ENCODE assay signal across 19 cellular contexts in the genomic region with DNA sequence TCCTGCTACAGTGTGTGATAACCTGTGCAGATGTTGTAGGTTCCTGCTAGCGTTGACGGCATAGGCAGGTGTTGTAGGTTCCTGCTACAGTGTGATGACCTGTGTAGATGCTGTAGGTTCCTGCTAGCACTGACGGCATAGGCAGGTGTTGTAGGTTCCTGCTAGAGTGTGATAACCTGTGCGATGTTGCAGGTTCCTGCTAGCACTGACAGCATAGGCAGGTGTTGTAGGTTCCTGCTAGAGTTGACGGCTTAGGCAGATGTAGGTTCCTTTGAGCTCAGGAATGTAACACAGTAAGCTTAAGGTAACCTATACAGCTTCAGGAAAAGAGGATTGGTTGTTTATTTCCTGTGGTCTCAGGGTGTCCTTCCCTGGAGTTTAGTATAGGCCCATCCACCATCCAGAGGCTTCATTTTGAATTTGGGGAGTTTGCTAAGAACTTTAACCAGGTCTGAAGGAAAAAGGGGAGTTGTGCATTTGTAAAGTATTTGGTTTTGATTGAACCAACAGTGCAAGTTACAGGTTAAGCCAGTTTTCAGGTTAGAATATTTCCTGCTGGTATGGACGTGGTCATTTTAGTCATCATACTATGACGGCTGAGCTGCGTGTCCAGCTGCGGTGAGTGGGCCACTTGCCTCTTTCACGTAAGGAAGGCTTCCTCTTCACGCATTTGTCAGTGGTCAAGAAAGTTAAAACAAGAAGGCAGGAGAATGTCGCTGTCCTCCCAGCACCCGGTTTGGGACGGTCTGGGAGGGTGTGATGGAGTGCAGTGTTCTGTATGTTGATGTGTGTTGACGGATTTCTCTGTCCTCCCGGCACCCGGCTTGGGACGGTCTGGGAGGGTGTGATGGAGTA. TPM values are rescaled to one million over a fixed set of nuclear protein-coding genes. Genes with fewer than 3 reads are reported as not detected.
DNase-seq lines count a peak whose midpoint lies in the region; ATAC-seq and TF ChIP-seq lines count a peak whose summit lies in the region.
"Had no signal": no experiment of that assay in that cellular context is flagged by ENCODE, and none has a peak within 500 bp of the region (broad histone marks: within the 10 kb centered on the region; RNA-seq: fewer than 3 reads in every experiment).

No MANE protein-coding gene starts in this region.

- H2AK9ac ChIP-seq in IMR-90 (replicated peaks; ENCODE audit: low read depth, low read length, poor library complexity) = no peak overlapping the region

- H2BK120ac ChIP-seq in IMR-90 (ENCODE audit: low read depth, low read length) = peak overlapping the region; percentile 0; the same call in 1 of the 2 replicates

- peak overlapping the region; percentile 40; the same call in 1 of the 3 replicates for H2BK15ac ChIP-seq in IMR-90 (ENCODE audit: low read depth, low read length)

- H3K18ac ChIP-seq in IMR-90 (ENCODE audit: low read depth, low read length) = no peak overlapping the region

- H3K4me1 ChIP-seq in IMR-90 (ENCODE audit: control insufficient read depth, insufficient read depth, low read length) (peaks cover 19% of the 10 kb centered on the region), smooth muscle cell (ENCODE audit: low read depth) (peaks cover 11% of the 10 kb centered on the region)
- H3K4me1 ChIP-seq: A549, breast epithelium had no signal

- no peak overlapping the region for H4K8ac ChIP-seq in IMR-90 (ENCODE audit: low read depth in 2 of 2, low read length in 2 of 2)

- H3K79me2 ChIP-seq in smooth muscle cell (ENCODE audit: low read depth) = peaks cover 35% of the 10 kb centered on the region

- H3K27me3 Mint-ChIP-seq in endothelial cell (ENCODE audit: unreplicated experiment) = peaks cover 18% of the 10 kb centered on the region
- H3K27me3 Mint-ChIP-seq: activated B cell treated with CpG ODN at 0.5 μM for 24 hours; activated naive CD8-positive, alpha-beta T cell treated with anti-CD3 and anti-CD28 coated beads, Interleukin-2, amount 50 U/mL, for 24 hours; CD4-positive, alpha-beta memory T cell; memory B cell had no signal

- H3K56ac ChIP-seq in IMR-90 (ENCODE audit: extremely low read depth, insufficient read depth, low read length) = no peak overlapping the region

- H3K27ac Mint-ChIP-seq in endothelial cell (ENCODE audit: unreplicated experiment) = peak overlapping the region; percentile 7
- H3K27ac Mint-ChIP-seq: activated B cell treated with CpG ODN at 0.5 μM for 24 hours; activated naive CD8-positive, alpha-beta T cell treated with anti-CD3 and anti-CD28 coated beads, Interleukin-2, amount 50 U/mL, for 24 hours; activated T-cell treated with anti-CD3 and anti-CD28 coated beads, Interleukin-2, amount 50 U/mL, for 72 hours; memory B cell had no signal

- no peaks in the 10 kb centered on the region for H3K36me3 ChIP-seq in IMR-90 (ENCODE audit: control insufficient read depth, insufficient read depth, low read length)
- H3K36me3 ChIP-seq in smooth muscle cell (ENCODE audit: low read depth) = no peaks in the 10 kb centered on the region
- H3K36me3 ChIP-seq: breast epithelium, tibial artery had no signal

- peaks cover 27 to 49% of the 10 kb centered on the region in 2 experiments for H3K79me1 ChIP-seq in IMR-90 (ENCODE audit: low read depth in 1 of 2, low read length in 2 of 2)

- in situ Hi-C loops in IMR-90 (cut with MboI; ENCODE audit: low sequenced_read_pairs) = no loop called here

- H4K5ac ChIP-seq in IMR-90 (ENCODE audit: low read depth, low read length) = no peak overlapping the region

- no peaks in the 10 kb centered on the region for H3K9me3 Mint-ChIP-seq in endothelial cell (ENCODE audit: unreplicated experiment)
- H3K9me3 Mint-ChIP-seq: activated B cell treated with CpG ODN at 0.5 μM for 24 hours; activated naive CD8-positive, alpha-beta T cell treated with anti-CD3 and anti-CD28 coated beads, Interleukin-2, amount 50 U/mL, for 24 hours; activated T-cell treated with anti-CD3 and anti-CD28 coated beads, Interleukin-2, amount 50 U/mL, for 72 hours; CD4-positive, alpha-beta memory T cell; memory B cell; nephron had no signal

- intact Hi-C loops in IMR-90 (cut with micrococcal nuclease) = loop anchor here (1.0 kb wide), 1 partner anchor 17 kb away; no protein-coding TSS in a partner anchor

- H3K4me3 ChIP-seq in IMR-90 (ENCODE audit: insufficient read depth, low read depth, low read length) = no peak overlapping the region
- H3K4me3 ChIP-seq in smooth muscle cell = no peak overlapping the region
- H3K4me3 ChIP-seq: A549, breast epithelium, tibial artery had no signal

- 66% methylated on average over 14 of the region's 18 CpGs; no CpG with 5 or more reads in 1 of the 2 experiments for WGBS in IMR-90 (ENCODE audit: extremely low coverage in 2 of 2, insufficient read length in 1 of 2), 2 experiments
- 93% methylated on average over 18 of the region's 18 CpGs for WGBS in smooth muscle cell (ENCODE audit: low lambda C conversion rate)

- peak overlapping the region; percentile 17 for H3K23ac ChIP-seq in IMR-90 (ENCODE audit: low read depth, low read length)

- peaks cover 7% of the 10 kb centered on the region for H3K36me3 Mint-ChIP-seq in endothelial cell (ENCODE audit: low read depth, unreplicated experiment)
- H3K36me3 Mint-ChIP-seq: CD4-positive, alpha-beta memory T cell; memory B cell had no signal

- H3K4ac ChIP-seq in IMR-90 (ENCODE audit: low read depth, low read length) = peak overlapping the region; percentile 58; the same call in 1 of the 2 replicates

- H3K27me3 ChIP-seq in IMR-90 (ENCODE audit: control insufficient read depth, insufficient read depth, low read length) = no peaks in the 10 kb centered on the region
- H3K27me3 ChIP-seq in smooth muscle cell (ENCODE audit: low read depth) = no peaks in the 10 kb centered on the region
- H3K27me3 ChIP-seq: breast epithelium, tibial artery had no signal

- peak overlapping the region; percentile 38 for H3K4me3 Mint-ChIP-seq in endothelial cell (ENCODE audit: unreplicated experiment)
- H3K4me3 Mint-ChIP-seq: activated B cell treated with CpG ODN at 0.5 μM for 24 hours; activated naive CD8-positive, alpha-beta T cell treated with anti-CD3 and anti-CD28 coated beads, Interleukin-2, amount 50 U/mL, for 24 hours; activated T-cell treated with anti-CD3 and anti-CD28 coated beads, Interleukin-2, amount 50 U/mL, for 72 hours; CD4-positive, alpha-beta memory T cell; memory B cell; nephron had no signal

- CTCF ChIA-PET in IMR-90 (lab: Yijun Ruan, JAX) = interaction anchor here (0.8 kb wide), 1 partner anchor 7 kb away, joined by 3 read pairs; no protein-coding TSS in a partner anchor

- H3K9me1 ChIP-seq in IMR-90 (ENCODE audit: insufficient read depth, low read length) = peaks cover 24% of the 10 kb centered on the region

- H4K20me1 ChIP-seq in IMR-90 (ENCODE audit: insufficient read depth, low read length) (peaks cover 41% of the 10 kb centered on the region), smooth muscle cell (ENCODE audit: low read depth) (peaks cover 35% of the 10 kb centered on the region)

- H3K9me3 ChIP-seq in IMR-90 (ENCODE audit: control insufficient read depth, insufficient read depth, low read length) (no peaks in the 10 kb centered on the region), smooth muscle cell (replicated peaks; ENCODE audit: low read depth) (no peaks in the 10 kb centered on the region)
- H3K9me3 ChIP-seq: A549, breast epithelium, tibial artery had no signal

- peak; percentile 56 for DNase-seq in NCI-H748 (lab: John Stamatoyannopoulos, UW; ENCODE audit: unreplicated experiment)
- no peak for DNase-seq in NCI-H748 treated with DMSO at 0.1 percent for 48 hours (lab: John Stamatoyannopoulos, UW)
- DNase-seq in IMR-90 = no peak
- no peak for DNase-seq in endothelial cell (ENCODE audit: low spot score)
- DNase-seq in smooth muscle cell (lab: John Stamatoyannopoulos, UW; ENCODE audit: unreplicated experiment) = no peak
- DNase-seq in activated CD8-positive, alpha-beta memory T cell treated with anti-CD3 and anti-CD28 coated beads, Interleukin-2, amount 50 U/mL, for 4 hours = no peak
- DNase-seq: activated B cell treated with CpG ODN at 0.5 μM for 24 hours; activated naive CD8-positive, alpha-beta T cell treated with anti-CD3 and anti-CD28 coated beads, Interleukin-2, amount 50 U/mL, for 24 hours; activated T-cell treated with anti-CD3 and anti-CD28 coated beads, Interleukin-2, amount 50 U/mL, for 72 hours; CD4-positive, alpha-beta memory T cell; H7; NCI-H2029; tibial artery had no signal

- peak overlapping the region; percentile 54 for H4K91ac ChIP-seq in IMR-90 (ENCODE audit: insufficient read depth, low read depth, low read length)

- no peak overlapping the region for H2AFZ ChIP-seq in IMR-90 (replicated peaks; ENCODE audit: low read length, poor library complexity)
- H2AFZ ChIP-seq in smooth muscle cell (ENCODE audit: low read depth) = no peak overlapping the region

- peak overlapping the region; percentile 78 for H2AK5ac ChIP-seq in IMR-90 (ENCODE audit: low read depth, low read length)

- no peak for TF ChIP-seq POLR2A in IMR-90 (IDR thresholded peaks at IDR 0.05; ENCODE audit: low read depth, low read length)

- H2BK5ac ChIP-seq in IMR-90 (ENCODE audit: low read depth, low read length, poor library complexity, severe bottlenecking) = no peak overlapping the region

- H3K4me1 Mint-ChIP-seq in endothelial cell (ENCODE audit: unreplicated experiment) = peaks cover 53% of the 10 kb centered on the region
- H3K4me1 Mint-ChIP-seq: activated B cell treated with CpG ODN at 0.5 μM for 24 hours; activated naive CD8-positive, alpha-beta T cell treated with anti-CD3 and anti-CD28 coated beads, Interleukin-2, amount 50 U/mL, for 24 hours had no signal

- POLR2A ChIA-PET in IMR-90 (lab: Charles Lee; ENCODE audit: unreplicated experiment) = no interaction called here

- no peak overlapping the region for H3K27ac ChIP-seq in IMR-90 (ENCODE audit: insufficient read depth, low read length)
- peak overlapping the region; percentile 79 for H3K27ac ChIP-seq in smooth muscle cell (ENCODE audit: low read depth)
- H3K27ac ChIP-seq: A549, breast epithelium, tibial artery had no signal

- ATAC-seq in IMR-90 (ENCODE audit: low read depth) (no peak), GM21390 (IDR thresholded peaks at IDR 0.05; ENCODE audit: unreplicated experiment) (no peak), GM19035 (IDR thresholded peaks at IDR 0.05; ENCODE audit: unreplicated experiment) (no peak)
- ATAC-seq: A549; activated naive CD8-positive, alpha-beta T cell treated with anti-CD3 and anti-CD28 coated beads, Interleukin-2, amount 50 U/mL, for 24 hours; activated T-cell treated with anti-CD3 and anti-CD28 coated beads, Interleukin-2, amount 50 U/mL, for 72 hours had no signal

- TF ChIP-seq RAD21 in IMR-90 (IDR thresholded peaks at IDR 0.05; ENCODE audit: low read length) = no peak

- peak overlapping the region; percentile 5; the same call in 1 of the 2 replicates for H2BK20ac ChIP-seq in IMR-90 (ENCODE audit: low read depth, low read length)

- BruUV-seq in IMR-90 (replicated peaks; lab: Mats Ljungman, UMichigan) = no TSS peak

- peak overlapping the region; percentile 13; the same call in 1 of the 2 replicates for H3K14ac ChIP-seq in IMR-90 (replicated peaks; ENCODE audit: low read depth, low read length)

- TF ChIP-seq CTCF in IMR-90 (conservative IDR thresholded peaks at IDR 0.05; ENCODE audit: low read depth, low read length) = no peak
- no peak for TF ChIP-seq CTCF in endothelial cell (IDR thresholded peaks at IDR 0.05; ENCODE audit: unreplicated experiment)
- no peak for TF ChIP-seq CTCF in smooth muscle cell (IDR thresholded peaks at IDR 0.05; ENCODE audit: borderline replicate concordance, insufficient read depth, poor library complexity, severe bottlenecking)

- H3K4me2 ChIP-seq in IMR-90 (ENCODE audit: low read depth, low read length) = no peak overlapping the region; the same call in 1 of the 2 replicates
- H3K4me2 ChIP-seq in smooth muscle cell = peak overlapping the region; percentile 47
- H3K4me2 ChIP-seq: A549 had no signal

- dilution Hi-C loops in IMR-90 (cut with HindIII; ENCODE audit: low sequenced_read_pairs, unreplicated experiment) = no loop called here

- H3F3A ChIP-seq in smooth muscle cell (ENCODE audit: low read depth) = peaks cover 18% of the 10 kb centered on the region

- H3K9ac ChIP-seq in IMR-90 (ENCODE audit: low read depth, low read length) = no peak overlapping the region
- no peak overlapping the region for H3K9ac ChIP-seq in smooth muscle cell (ENCODE audit: low read depth)

RNA-seq across cellular contexts. Expression of gene ATP11A, which starts 53.8 kb away (rescaled TPM):
- total RNA-seq in IMR-90 (2012; rRNA removed) (8.4 and 8.9 TPM in 2 replicates), endothelial cell (ENCODE audit: unreplicated experiment) (211 TPM), smooth muscle cell (6.1 and 7.5 TPM in 2 replicates)
- polyA plus RNA-seq in IMR-90 (2012; rRNA removed) (11.4 and 12.0 TPM in 2 replicates), smooth muscle cell (6.5 and 15.2 TPM in 2 replicates)
- 6.7 and 9.4 TPM in 2 replicates for polyA plus RNA-seq in IMR-90 (2012; cell fraction: cytosol; rRNA removed)
- 23.7 and 37.4 TPM in 2 replicates for polyA plus RNA-seq in IMR-90 (2012; cell fraction: nucleus; rRNA removed; ENCODE audit: low replicate concordance)

Comparison
In these comparisons a context has a peak if more than half of its experiments do, and no peak if none do; other contexts are left out.
1. RNA of gene ATP11A, which starts 53.8 kb away (total RNA-seq): 211 TPM in endothelial cell (single experiment); 8.4 to 8.9 TPM in IMR-90 and 6.1 to 7.5 TPM in smooth muscle cell; every median in the first group is over 10 times any median in the second.